ENCODE assay signal across 12 cellular contexts in genomic region chr11:68854273-68854958, GRCh38. TPM values are rescaled to one million over a fixed set of nuclear protein-coding genes. Genes with fewer than 3 reads are reported as not detected.
A peak's percentile ranks its signal among the peaks of the same experiment; 100 is the strongest.
DNase-seq lines count a peak whose midpoint lies in the region; ATAC-seq and TF ChIP-seq lines count a peak whose summit lies in the region.
"Had no signal": no experiment of that assay in that cellular context is flagged by ENCODE, and none has a peak within 500 bp of the region (broad histone marks: within the 10 kb centered on the region; RNA-seq: fewer than 3 reads in every experiment).

No MANE protein-coding gene starts in this region.

- H3K36me3 ChIP-seq in breast epithelium, result no peaks in the 10 kb centered on the region
- H3K36me3 ChIP-seq in transverse colon, result no peaks in the 10 kb centered on the region
- H3K36me3 ChIP-seq in HAP-1 (replicated peaks), result no peaks in the 10 kb centered on the region
- H3K36me3 ChIP-seq: prostate gland had no signal

- peak overlapping the region; percentile 51 to 72 (median 56) for H3K4me3 ChIP-seq in breast epithelium
- peak overlapping the region in 3 of 4 donors; percentile 34 to 49 (median 45) for H3K4me3 ChIP-seq in transverse colon
- H3K4me3 ChIP-seq in HAP-1, result no peak overlapping the region

- peaks cover 4 to 5% of the 10 kb centered on the region in 2 donors for H3K4me1 ChIP-seq in breast epithelium
- peaks cover 20 to 37% (median 32%) of the 10 kb centered on the region in 4 donors for H3K4me1 ChIP-seq in transverse colon
- H3K4me1 ChIP-seq in HAP-1, result peaks cover 7% of the 10 kb centered on the region
- H3K4me1 ChIP-seq: foreskin keratinocyte, prostate gland had no signal

- H3K4me1 Mint-ChIP-seq in MCF 10A (ENCODE audit: insufficient read depth, unreplicated experiment) (peaks cover 11% of the 10 kb centered on the region), endothelial cell (ENCODE audit: unreplicated experiment) (peaks cover 10% of the 10 kb centered on the region), naive B cell (peaks cover 0 to 10% (median 0%) of the 10 kb centered on the region in 3 donors)

- H3K27ac ChIP-seq in breast epithelium (no peak overlapping the region), transverse colon (no peak overlapping the region)
- H3K27ac ChIP-seq: foreskin keratinocyte had no signal

- DNase-seq in breast epithelium (ENCODE audit: low spot score in 2 of 2), result no peak
- no peak for DNase-seq in MCF 10A (ENCODE audit: unreplicated experiment)
- no peak for DNase-seq in endothelial cell (ENCODE audit: low spot score)
- no peak for DNase-seq in naive B cell
- no peak for DNase-seq in transverse colon
- DNase-seq in HAP-1 (ENCODE audit: low spot score in 2 of 2), result no peak
- DNase-seq: activated CD4-positive, alpha-beta memory T cell treated with anti-CD3 and anti-CD28 coated beads, Interleukin-2, amount 10 ng/mL, durations not matched to agents 7 days and 5 days; foreskin keratinocyte; KG1 had no signal

- H3K36me3 Mint-ChIP-seq in MCF 10A (ENCODE audit: insufficient read depth, unreplicated experiment) (no peaks in the 10 kb centered on the region), endothelial cell (ENCODE audit: low read depth, unreplicated experiment) (no peaks in the 10 kb centered on the region), naive B cell (no peaks in the 10 kb centered on the region)

- no peak overlapping the region for H3K27ac Mint-ChIP-seq in MCF 10A (ENCODE audit: low read depth, unreplicated experiment)
- no peak overlapping the region for H3K27ac Mint-ChIP-seq in endothelial cell (ENCODE audit: unreplicated experiment)
- H3K27ac Mint-ChIP-seq in naive B cell, result no peak overlapping the region
- H3K27ac Mint-ChIP-seq: activated CD4-positive, alpha-beta memory T cell treated with anti-CD3 and anti-CD28 coated beads, Interleukin-2, amount 10 ng/mL, durations not matched to agents 7 days and 5 days had no signal

- in situ Hi-C loops in transverse colon (cut with MboI; ENCODE audit: low pct_ligation_motif_present in 1 of 4, low pct_unique_long_range_greater_than_20kb in 1 of 4, low sequenced_read_pairs in 3 of 4), result no loop called here
- in situ Hi-C loops in HAP-1 (cut with MboI; ENCODE audit: low sequenced_read_pairs), result no loop called here

- peaks cover 23% of the 10 kb centered on the region for H3K27me3 Mint-ChIP-seq in MCF 10A (ENCODE audit: insufficient read depth, unreplicated experiment)
- peaks cover 7% of the 10 kb centered on the region for H3K27me3 Mint-ChIP-seq in endothelial cell (ENCODE audit: unreplicated experiment)
- H3K27me3 Mint-ChIP-seq in naive B cell, result peaks cover 14 to 21% (median 18%) of the 10 kb centered on the region in 3 donors

- TF ChIP-seq EP300 in transverse colon (IDR thresholded peaks at IDR 0.05; ENCODE audit: low read depth), result no peak

- CTCF ChIA-PET in MCF 10A (lab: Yijun Ruan, JAX), result interaction anchor here (0.6 to 1.2 kb wide), 3 partner anchors 10 to 1155 kb away, joined by 3 to 4 read pairs (median 3); no protein-coding TSS in a partner anchor

- H3K4me3 Mint-ChIP-seq in MCF 10A (ENCODE audit: unreplicated experiment) (no peak overlapping the region), endothelial cell (ENCODE audit: unreplicated experiment) (peak overlapping the region; percentile 67), naive B cell (peak overlapping the region in 7 of 8 donors; percentile 43 to 90 (median 71))
- H3K4me3 Mint-ChIP-seq: activated CD4-positive, alpha-beta memory T cell treated with anti-CD3 and anti-CD28 coated beads, Interleukin-2, amount 10 ng/mL, durations not matched to agents 7 days and 5 days had no signal

- POLR2A ChIA-PET in MCF 10A (lab: Yijun Ruan, JAX), result no interaction called here

- 0 to 29% methylated on average over 2 to 42 of the region's 42 CpGs for WGBS in transverse colon (ENCODE audit: low coverage in 1 of 2), 2 donors

- no TSS peak for BruUV-seq in MCF 10A (replicated peaks; lab: Mats Ljungman, UMichigan)

- H3K9me3 Mint-ChIP-seq in MCF 10A (ENCODE audit: unreplicated experiment), result no peaks in the 10 kb centered on the region
- H3K9me3 Mint-ChIP-seq in endothelial cell (ENCODE audit: unreplicated experiment), result no peaks in the 10 kb centered on the region
- H3K9me3 Mint-ChIP-seq in naive B cell, result no peaks in the 10 kb centered on the region
- H3K9me3 Mint-ChIP-seq: activated CD4-positive, alpha-beta memory T cell treated with anti-CD3 and anti-CD28 coated beads, Interleukin-2, amount 10 ng/mL, durations not matched to agents 7 days and 5 days had no signal

- peaks cover 5 to 14% of the 10 kb centered on the region in 2 donors for H3K27me3 ChIP-seq in breast epithelium
- peaks cover 18% of the 10 kb centered on the region for H3K27me3 ChIP-seq in transverse colon
- no peaks in the 10 kb centered on the region for H3K27me3 ChIP-seq in HAP-1 (ENCODE audit: low read depth)

- no peak for TF ChIP-seq POLR2A in breast epithelium (IDR thresholded peaks at IDR 0.05)
- TF ChIP-seq POLR2A in transverse colon (IDR thresholded peaks at IDR 0.05), result no peak

- no peak for ATAC-seq in naive B cell (ENCODE audit: low read depth in 2 of 2)
- no peak for ATAC-seq in GM21737 (IDR thresholded peaks at IDR 0.05; ENCODE audit: unreplicated experiment)
- no peak for ATAC-seq in HG03097 (IDR thresholded peaks at IDR 0.05; ENCODE audit: low FRiP score, unreplicated experiment)

- no peak for TF ChIP-seq CTCF in breast epithelium (IDR thresholded peaks at IDR 0.05)
- no peak for TF ChIP-seq CTCF in MCF 10A (IDR thresholded peaks at IDR 0.05; ENCODE audit: unreplicated experiment)
- no peak for TF ChIP-seq CTCF in endothelial cell (IDR thresholded peaks at IDR 0.05; ENCODE audit: unreplicated experiment)
- TF ChIP-seq CTCF in transverse colon (IDR thresholded peaks at IDR 0.05), result no peak

- H3K9me3 ChIP-seq in breast epithelium (no peaks in the 10 kb centered on the region), transverse colon (no peaks in the 10 kb centered on the region), HAP-1 (no peaks in the 10 kb centered on the region; the same call in 1 of the 2 replicates)
- H3K9me3 ChIP-seq: prostate gland had no signal

- intact Hi-C loops in breast epithelium (cut with DNase I; ENCODE audit: low total_unique reads) (no loop called here), MCF 10A (cut with micrococcal nuclease) (no loop called here), transverse colon (cut with DNase I; ENCODE audit: low total_unique reads) (no loop called here)

RNA-seq across cellular contexts. Expression of gene CPT1A, which starts 12.7 kb away (rescaled TPM):
- total RNA-seq in breast epithelium (10 to 100 TPM; 22.2 to 62.6 (median 30.4) TPM), MCF 10A (2022) (31.8 and 34.0 TPM in 2 replicates), endothelial cell (ENCODE audit: unreplicated experiment) (0.36 TPM), transverse colon (100 to 1,000 TPM in 3 of 4 donors, 10 to 100 TPM in 1; 98.9 to 263 (median 177) TPM)
- polyA plus RNA-seq in naive B cell (ENCODE audit: low read depth in 6 of 6), result 10 to 100 TPM in 1 of 6 donors, 1 to 10 TPM in 4, under 1 TPM in 1; 0.73 to 13.9 (median 3.2) TPM

RNA-seq across cellular contexts. Expression of gene MRPL21, which starts 49.2 kb away (rescaled TPM):
- 10 to 100 TPM; 44.3 to 89.1 (median 51.7) TPM for total RNA-seq in breast epithelium
- total RNA-seq in MCF 10A (2022), result 80.2 and 96.5 TPM in 2 replicates
- 54.4 TPM for total RNA-seq in endothelial cell (ENCODE audit: unreplicated experiment)
- 100 to 1,000 TPM in 5 of 6 donors, 10 to 100 TPM in 1; 94.8 to 125 (median 116) TPM for polyA plus RNA-seq in naive B cell (ENCODE audit: low read depth in 6 of 6)
- total RNA-seq in transverse colon, result 100 to 1,000 TPM in 1 of 4 donors, 10 to 100 TPM in 2, 1 to 10 TPM in 1; 9.0 to 121 (median 52.8) TPM

RNA-seq across cellular contexts. Expression of gene IGHMBP2, which starts 49.3 kb away (rescaled TPM):
- 10 to 100 TPM in 2 of 3 donors, 1 to 10 TPM in 1; 9.8 to 18.4 (median 13.6) TPM for total RNA-seq in breast epithelium
- 19.8 and 29.4 TPM in 2 replicates for total RNA-seq in MCF 10A (2022)
- 14.1 TPM for total RNA-seq in endothelial cell (ENCODE audit: unreplicated experiment)
- polyA plus RNA-seq in naive B cell (ENCODE audit: low read depth in 6 of 6), result 10 to 100 TPM in 1 of 6 donors, 1 to 10 TPM in 5; 3.1 to 12.6 (median 6.8) TPM
- 100 to 1,000 TPM in 2 of 4 donors, 10 to 100 TPM in 2; 25.2 to 195 (median 111) TPM for total RNA-seq in transverse colon

Comparison
In these comparisons a context has a peak if more than half of its experiments do, and no peak if none do; other contexts are left out.
1. RNA of gene CPT1A, which starts 12.7 kb away (total RNA-seq): 98.9 to 263 TPM in transverse colon, 31.8 to 34.0 TPM in MCF 10A and 22.2 to 62.6 TPM in breast epithelium; 0.36 TPM in endothelial cell (single experiment); every median in the first group is over 10 times any median in the second.